17 cellular contexts compared by ENCODE assay signal in the genomic region with DNA sequence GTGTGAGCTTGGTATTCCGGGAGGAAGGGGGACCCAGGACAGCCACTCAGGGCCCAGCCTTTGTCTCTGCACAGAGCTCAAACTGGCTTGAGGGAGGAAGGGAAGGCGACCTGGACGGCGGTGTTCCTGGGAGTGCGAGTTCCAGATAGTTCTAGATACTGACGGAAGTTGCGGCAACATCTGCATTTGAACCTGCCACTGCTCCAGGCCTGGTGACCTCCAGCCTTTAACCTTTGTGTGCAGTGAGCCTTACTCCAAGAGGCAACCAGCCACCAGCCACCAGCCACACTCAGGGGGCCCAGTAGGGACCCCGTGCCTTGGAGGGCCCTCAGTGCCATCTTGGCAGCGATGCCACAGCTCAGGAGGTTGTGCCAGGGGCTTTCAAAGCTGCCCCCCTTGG. TPM values are rescaled to one million over a fixed set of nuclear protein-coding genes. Genes with fewer than 3 reads are reported as not detected.
DNase-seq lines count a peak whose midpoint lies in the region; ATAC-seq, FAIRE-seq and TF ChIP-seq lines count a peak whose summit lies in the region.
"Had no signal": no experiment of that assay in that cellular context is flagged by ENCODE, and none has a peak within 500 bp of the region (broad histone marks: within the 10 kb centered on the region; RNA-seq: fewer than 3 reads in every experiment).

No MANE protein-coding gene starts in this region.

- H3K9me3 ChIP-seq in left ventricle myocardium inferior (replicated peaks) (no peaks in the 10 kb centered on the region), T-helper 17 cell (ENCODE audit: control insufficient read depth, low read length, poor library complexity, severe bottlenecking) (no peaks in the 10 kb centered on the region), lower lobe of right lung (no peaks in the 10 kb centered on the region), mucosa of descending colon (no peaks in the 10 kb centered on the region)
- H3K9me3 ChIP-seq: A549, HAP-1, SJSA1 had no signal

- H3K4me1 ChIP-seq in left ventricle myocardium inferior, result peaks cover 27% of the 10 kb centered on the region
- H3K4me1 ChIP-seq in lower lobe of right lung, result peaks cover 35% of the 10 kb centered on the region
- peaks cover 37% of the 10 kb centered on the region for H3K4me1 ChIP-seq in mucosa of descending colon (ENCODE audit: low read depth)
- H3K4me1 ChIP-seq: HAP-1 had no signal

- H3K36me3 ChIP-seq in left ventricle myocardium inferior (no peaks in the 10 kb centered on the region), lower lobe of right lung (no peaks in the 10 kb centered on the region), mucosa of descending colon (ENCODE audit: low read depth) (no peaks in the 10 kb centered on the region)
- H3K36me3 ChIP-seq: HAP-1, SJSA1 had no signal

- H3K27ac Mint-ChIP-seq in T-helper 17 cell, result peak overlapping the region; percentile 53

- no peak for FAIRE-seq in urothelium cell line (lab: Jason Lieb, UNC)
- FAIRE-seq: A549, HTR-8/SVneo had no signal

- H3K36me3 Mint-ChIP-seq in T-helper 17 cell (ENCODE audit: low read depth), result no peaks in the 10 kb centered on the region

- peak overlapping the region; percentile 36 for H3K27ac ChIP-seq in left ventricle myocardium inferior (replicated peaks)
- H3K27ac ChIP-seq in lower lobe of right lung, result no peak overlapping the region
- H3K27ac ChIP-seq: A549, HL-60, SJSA1 had no signal

- H3K27me3 Mint-ChIP-seq in T-helper 17 cell, result no peaks in the 10 kb centered on the region

- H3K4me1 Mint-ChIP-seq in T-helper 17 cell, result peaks cover 24% of the 10 kb centered on the region

- H3K4me3 ChIP-seq in left ventricle myocardium inferior (no peak overlapping the region), lower lobe of right lung (no peak overlapping the region), mucosa of descending colon (no peak overlapping the region)
- H3K4me3 ChIP-seq: A549, HAP-1, SJSA1 had no signal

- intact Hi-C loops in left ventricle myocardium inferior (cut with micrococcal nuclease) (no loop called here), left ventricle myocardium superior (cut with micrococcal nuclease) (no loop called here), lower lobe of right lung (cut with DNase I) (no loop called here), mucosa of descending colon (cut with DNase I, micrococcal nuclease) (no loop called here)

- no peaks in the 10 kb centered on the region for H3K27me3 ChIP-seq in left ventricle myocardium inferior (ENCODE audit: low read depth)
- no peaks in the 10 kb centered on the region for H3K27me3 ChIP-seq in lower lobe of right lung (ENCODE audit: low read depth)
- H3K27me3 ChIP-seq: SJSA1 had no signal

- DNase-seq in left ventricle myocardium inferior (no peak), left ventricle myocardium superior (no peak), T-helper 17 cell (no peak), lower lobe of right lung (peak; percentile 50), T-helper 9 cell (no peak), mucosa of descending colon (no peak), urothelium cell line (ENCODE audit: low spot score) (no peak)
- DNase-seq: MV-4-11; NCI-H1417; NCI-H1930; NCI-H446; NK-92 treated with Interleukin-12 subunit alpha and Interleukin-12 subunit beta, amount 100 ng/mL, for 24 hours had no signal

- TF ChIP-seq CTCF in left ventricle myocardium inferior (IDR thresholded peaks at IDR 0.05; ENCODE audit: borderline replicate concordance) (no peak), lower lobe of right lung (IDR thresholded peaks at IDR 0.05) (no peak), mucosa of descending colon (IDR thresholded peaks at IDR 0.05) (no peak)

- H3K4me3 Mint-ChIP-seq in T-helper 17 cell, result no peak overlapping the region

- no peak for ATAC-seq in left ventricle myocardium superior
- ATAC-seq in T-helper 17 cell, result no peak
- no peak for ATAC-seq in lower lobe of right lung
- no peak for ATAC-seq in mucosa of descending colon

RNA-seq across cellular contexts. Expression of gene ZBTB7A, which starts 15.5 kb away (rescaled TPM):
- total RNA-seq in left ventricle myocardium inferior (30.6 TPM), left ventricle myocardium superior (35.2 TPM), T-helper 17 cell (10 to 100 TPM; 47.3 to 51.1 TPM), lower lobe of right lung (51.9 TPM), mucosa of descending colon (100 to 1,000 TPM; 104 to 115 (median 112) TPM)

RNA-seq across cellular contexts. Expression of gene MAP2K2, which starts 41.8 kb away (rescaled TPM):
- total RNA-seq in left ventricle myocardium inferior, result 129 TPM
- total RNA-seq in left ventricle myocardium superior, result 148 TPM
- 10 to 100 TPM; 94.3 to 94.6 TPM for total RNA-seq in T-helper 17 cell
- 125 TPM for total RNA-seq in lower lobe of right lung
- total RNA-seq in mucosa of descending colon, result 100 to 1,000 TPM; 173 to 221 (median 192) TPM
